1 cellular context compared by ENCODE assay signal in the genomic region with DNA sequence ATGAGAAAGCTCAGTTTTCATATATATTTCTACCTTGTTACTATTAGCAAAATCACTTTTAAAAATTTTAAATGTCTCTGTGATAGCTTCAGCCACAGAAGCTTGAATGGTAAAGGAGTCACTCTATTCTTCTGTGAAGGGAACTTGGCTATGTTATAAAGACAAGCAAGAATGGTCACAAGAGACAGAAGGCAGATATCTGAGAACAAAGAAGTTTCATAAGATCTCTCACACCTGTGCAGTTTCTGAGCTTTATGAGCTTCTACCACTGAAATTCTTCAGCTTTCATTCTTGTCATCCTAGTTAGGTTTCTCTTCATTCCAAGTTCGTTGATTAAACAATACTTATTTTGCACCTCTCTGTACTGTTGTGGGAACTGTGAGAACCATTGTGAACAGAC.
TF ChIP-seq lines count a peak whose summit lies in the region.

No MANE protein-coding gene starts in this region.

TF ChIP-seq in GM12878, 131 proteins besides CTCF, POLR2A, EP300 and RAD21 (continued from another document):
- TF ChIP-seq, protein P1, sequence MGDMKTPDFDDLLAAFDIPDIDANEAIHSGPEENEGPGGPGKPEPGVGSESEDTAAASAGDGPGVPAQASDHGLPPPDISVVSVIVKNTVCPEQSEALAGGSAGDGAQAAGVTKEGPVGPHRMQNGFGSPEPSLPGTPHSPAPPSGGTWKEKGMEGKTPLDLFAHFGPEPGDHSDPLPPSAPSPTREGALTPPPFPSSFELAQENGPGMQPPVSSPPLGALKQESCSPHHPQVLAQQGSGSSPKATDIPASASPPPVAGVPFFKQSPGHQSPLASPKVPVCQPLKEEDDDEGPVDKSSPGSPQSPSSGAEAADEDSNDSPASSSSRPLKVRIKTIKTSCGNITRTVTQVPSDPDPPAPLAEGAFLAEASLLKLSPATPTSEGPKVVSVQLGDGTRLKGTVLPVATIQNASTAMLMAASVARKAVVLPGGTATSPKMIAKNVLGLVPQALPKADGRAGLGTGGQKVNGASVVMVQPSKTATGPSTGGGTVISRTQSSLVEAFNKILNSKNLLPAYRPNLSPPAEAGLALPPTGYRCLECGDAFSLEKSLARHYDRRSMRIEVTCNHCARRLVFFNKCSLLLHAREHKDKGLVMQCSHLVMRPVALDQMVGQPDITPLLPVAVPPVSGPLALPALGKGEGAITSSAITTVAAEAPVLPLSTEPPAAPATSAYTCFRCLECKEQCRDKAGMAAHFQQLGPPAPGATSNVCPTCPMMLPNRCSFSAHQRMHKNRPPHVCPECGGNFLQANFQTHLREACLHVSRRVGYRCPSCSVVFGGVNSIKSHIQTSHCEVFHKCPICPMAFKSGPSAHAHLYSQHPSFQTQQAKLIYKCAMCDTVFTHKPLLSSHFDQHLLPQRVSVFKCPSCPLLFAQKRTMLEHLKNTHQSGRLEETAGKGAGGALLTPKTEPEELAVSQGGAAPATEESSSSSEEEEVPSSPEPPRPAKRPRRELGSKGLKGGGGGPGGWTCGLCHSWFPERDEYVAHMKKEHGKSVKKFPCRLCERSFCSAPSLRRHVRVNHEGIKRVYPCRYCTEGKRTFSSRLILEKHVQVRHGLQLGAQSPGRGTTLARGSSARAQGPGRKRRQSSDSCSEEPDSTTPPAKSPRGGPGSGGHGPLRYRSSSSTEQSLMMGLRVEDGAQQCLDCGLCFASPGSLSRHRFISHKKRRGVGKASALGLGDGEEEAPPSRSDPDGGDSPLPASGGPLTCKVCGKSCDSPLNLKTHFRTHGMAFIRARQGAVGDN (IDR thresholded peaks at IDR 0.05) = no peak
- no peak for TF ChIP-seq MEF2B (IDR thresholded peaks at IDR 0.05; ENCODE audit: partially characterized antibody, poor library complexity, severe bottlenecking)
- TF ChIP-seq, protein P2, sequence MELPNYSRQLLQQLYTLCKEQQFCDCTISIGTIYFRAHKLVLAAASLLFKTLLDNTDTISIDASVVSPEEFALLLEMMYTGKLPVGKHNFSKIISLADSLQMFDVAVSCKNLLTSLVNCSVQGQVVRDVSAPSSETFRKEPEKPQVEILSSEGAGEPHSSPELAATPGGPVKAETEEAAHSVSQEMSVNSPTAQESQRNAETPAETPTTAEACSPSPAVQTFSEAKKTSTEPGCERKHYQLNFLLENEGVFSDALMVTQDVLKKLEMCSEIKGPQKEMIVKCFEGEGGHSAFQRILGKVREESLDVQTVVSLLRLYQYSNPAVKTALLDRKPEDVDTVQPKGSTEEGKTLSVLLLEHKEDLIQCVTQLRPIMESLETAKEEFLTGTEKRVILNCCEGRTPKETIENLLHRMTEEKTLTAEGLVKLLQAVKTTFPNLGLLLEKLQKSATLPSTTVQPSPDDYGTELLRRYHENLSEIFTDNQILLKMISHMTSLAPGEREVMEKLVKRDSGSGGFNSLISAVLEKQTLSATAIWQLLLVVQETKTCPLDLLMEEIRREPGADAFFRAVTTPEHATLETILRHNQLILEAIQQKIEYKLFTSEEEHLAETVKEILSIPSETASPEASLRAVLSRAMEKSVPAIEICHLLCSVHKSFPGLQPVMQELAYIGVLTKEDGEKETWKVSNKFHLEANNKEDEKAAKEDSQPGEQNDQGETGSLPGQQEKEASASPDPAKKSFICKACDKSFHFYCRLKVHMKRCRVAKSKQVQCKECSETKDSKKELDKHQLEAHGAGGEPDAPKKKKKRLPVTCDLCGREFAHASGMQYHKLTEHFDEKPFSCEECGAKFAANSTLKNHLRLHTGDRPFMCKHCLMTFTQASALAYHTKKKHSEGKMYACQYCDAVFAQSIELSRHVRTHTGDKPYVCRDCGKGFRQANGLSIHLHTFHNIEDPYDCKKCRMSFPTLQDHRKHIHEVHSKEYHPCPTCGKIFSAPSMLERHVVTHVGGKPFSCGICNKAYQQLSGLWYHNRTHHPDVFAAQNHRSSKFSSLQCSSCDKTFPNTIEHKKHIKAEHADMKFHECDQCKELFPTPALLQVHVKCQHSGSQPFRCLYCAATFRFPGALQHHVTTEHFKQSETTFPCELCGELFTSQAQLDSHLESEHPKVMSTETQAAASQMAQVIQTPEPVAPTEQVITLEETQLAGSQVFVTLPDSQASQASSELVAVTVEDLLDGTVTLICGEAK (IDR thresholded peaks at IDR 0.05; ENCODE audit: borderline replicate concordance) = no peak
- TF ChIP-seq ZZZ3 (IDR thresholded peaks at IDR 0.05; ENCODE audit: control insufficient read depth, insufficient read length, low read depth) = no peak
- no peak for TF ChIP-seq SP1 (IDR thresholded peaks at IDR 0.05; ENCODE audit: low read depth, low read length)
- TF ChIP-seq, protein P3, sequence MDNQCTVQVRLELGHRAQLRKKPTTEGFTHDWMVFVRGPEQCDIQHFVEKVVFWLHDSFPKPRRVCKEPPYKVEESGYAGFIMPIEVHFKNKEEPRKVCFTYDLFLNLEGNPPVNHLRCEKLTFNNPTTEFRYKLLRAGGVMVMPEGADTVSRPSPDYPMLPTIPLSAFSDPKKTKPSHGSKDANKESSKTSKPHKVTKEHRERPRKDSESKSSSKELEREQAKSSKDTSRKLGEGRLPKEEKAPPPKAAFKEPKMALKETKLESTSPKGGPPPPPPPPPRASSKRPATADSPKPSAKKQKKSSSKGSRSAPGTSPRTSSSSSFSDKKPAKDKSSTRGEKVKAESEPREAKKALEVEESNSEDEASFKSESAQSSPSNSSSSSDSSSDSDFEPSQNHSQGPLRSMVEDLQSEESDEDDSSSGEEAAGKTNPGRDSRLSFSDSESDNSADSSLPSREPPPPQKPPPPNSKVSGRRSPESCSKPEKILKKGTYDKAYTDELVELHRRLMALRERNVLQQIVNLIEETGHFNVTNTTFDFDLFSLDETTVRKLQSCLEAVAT (IDR thresholded peaks at IDR 0.05) = no peak
- TF ChIP-seq NFYA (IDR thresholded peaks at IDR 0.05; ENCODE audit: borderline replicate concordance, low read depth, low read length) = no peak
- no peak for TF ChIP-seq NR2C1 (IDR thresholded peaks at IDR 0.05)
